22 cellular contexts compared by ENCODE assay signal in genomic region chr15:92106691-92107090, GRCh38.
DNase-seq lines count a peak whose midpoint lies in the region; FAIRE-seq lines count a peak whose summit lies in the region.
"Had no signal": no experiment of that assay in that cellular context is flagged by ENCODE, and none has a peak within 500 bp of the region (broad histone marks: within the 10 kb centered on the region; RNA-seq: fewer than 3 reads in every experiment).

No MANE protein-coding gene starts in this region.

- peak; percentile 13 for FAIRE-seq in urothelium cell line (lab: Jason Lieb, UNC)
- FAIRE-seq: A549, D721Med, GM12878, GM12892, GM18507, GM19239 had no signal

- no peak overlapping the region for H3K9ac ChIP-seq in neuronal stem cell (ENCODE audit: low read depth, low read length, poor library complexity)
- H3K9ac ChIP-seq: BLaER1 treated with 17β-estradiol and CSF1 and Interleukin-3, amounts not matched to agents 10 nM and 100 nM had no signal

- H2BK12ac ChIP-seq in neuronal stem cell (ENCODE audit: low read length), result no peak overlapping the region

- H2AK5ac ChIP-seq in neuronal stem cell (ENCODE audit: low read depth, low read length), result no peak overlapping the region

- peak overlapping the region; percentile 85 for H3K14ac ChIP-seq in neuronal stem cell (ENCODE audit: low read length)

- no peak overlapping the region for H3K4me3 ChIP-seq in neuronal stem cell (ENCODE audit: low read length in 2 of 2)
- H3K4me3 ChIP-seq: A549; BLaER1 treated with 17β-estradiol and CSF1 and Interleukin-3, amounts not matched to agents 10 nM and 100 nM; GM12878 had no signal

- peaks cover 0 to 14% of the 10 kb centered on the region in 2 donors for H3K4me1 ChIP-seq in neuronal stem cell (ENCODE audit: control insufficient read depth in 2 of 2, insufficient read depth in 1 of 2, low read depth in 1 of 2, low read length in 2 of 2)
- H3K4me1 ChIP-seq: A549, Caco-2 had no signal

- no peak overlapping the region for H3K27ac ChIP-seq in neuronal stem cell (replicated peaks; ENCODE audit: low read length)
- H3K27ac ChIP-seq: 22Rv1; A549; BLaER1 treated with 17β-estradiol and CSF1 and Interleukin-3, amounts not matched to agents 10 nM and 100 nM; C4-2B had no signal

- no peak overlapping the region for H2BK15ac ChIP-seq in neuronal stem cell (ENCODE audit: low read length)

- DNase-seq in NCI-H82 (lab: John Stamatoyannopoulos, UW), result peak; percentile 7
- DNase-seq in NCI-H82 treated with DMSO at 0.1 percent for 48 hours (lab: John Stamatoyannopoulos, UW; ENCODE audit: unreplicated experiment), result no peak
- no peak for DNase-seq in neuronal stem cell (ENCODE audit: low spot score)
- DNase-seq in urothelium cell line (ENCODE audit: low spot score), result no peak
- no peak for DNase-seq in NCI-H524 treated with DMSO at 0.1 percent for 48 hours (lab: John Stamatoyannopoulos, UW)
- DNase-seq in stimulated activated CD4-positive, alpha-beta T cell treated with anti-CD3 and anti-CD28 coated beads, Interleukin-2, amount 100 ng/mL, for 48 hours, result no peak
- DNase-seq: AML-193; Caco-2; Calu3; CD4-positive, alpha-beta T cell; CD8-positive, alpha-beta T cell; DMS79 treated with DMSO at 0.1 percent for 48 hours; GDM1 had no signal

- H3K9me3 ChIP-seq in neuronal stem cell (replicated peaks in 1 of 2; ENCODE audit: control insufficient read depth in 2 of 2, insufficient read depth in 1 of 2, low read depth in 1 of 2, low read length in 2 of 2), result no peaks in the 10 kb centered on the region
- H3K9me3 ChIP-seq: A549; BLaER1 treated with 17β-estradiol and CSF1 and Interleukin-3, amounts not matched to agents 10 nM and 100 nM; Caco-2 had no signal

- H3K18ac ChIP-seq in neuronal stem cell (ENCODE audit: low read length), result no peak overlapping the region

- H3K36me3 ChIP-seq in neuronal stem cell (replicated peaks in 1 of 2; ENCODE audit: control insufficient read depth in 2 of 2, insufficient read depth in 2 of 2, low read length in 2 of 2), result no peaks in the 10 kb centered on the region

- no peak overlapping the region for H3K4ac ChIP-seq in neuronal stem cell (ENCODE audit: low read length)

- no peak overlapping the region for H2BK120ac ChIP-seq in neuronal stem cell (ENCODE audit: low read depth, low read length)

- no peak overlapping the region for H3K23ac ChIP-seq in neuronal stem cell (ENCODE audit: low read depth, low read length, poor library complexity)

- no peak overlapping the region for H2BK5ac ChIP-seq in neuronal stem cell (ENCODE audit: low read length)

- no peak overlapping the region for H4K8ac ChIP-seq in neuronal stem cell (ENCODE audit: low read depth, low read length)

- H3K79me1 ChIP-seq in neuronal stem cell (ENCODE audit: low read depth, low read length), result no peaks in the 10 kb centered on the region

- H3K4me2 ChIP-seq in neuronal stem cell (ENCODE audit: insufficient read depth, low read length, poor library complexity, severe bottlenecking), result no peak overlapping the region
- H3K4me2 ChIP-seq: A549; BLaER1 treated with 17β-estradiol and CSF1 and Interleukin-3, amounts not matched to agents 10 nM and 100 nM had no signal

- no peak overlapping the region for H4K91ac ChIP-seq in neuronal stem cell (ENCODE audit: low read depth, low read length, poor library complexity)

- no peak overlapping the region for H2AFZ ChIP-seq in neuronal stem cell (ENCODE audit: low read length)

- WGBS in neuronal stem cell (ENCODE audit: extremely low coverage in 2 of 2, insufficient read length in 2 of 2, insufficient replicate concordance in 1 of 2), 2 donors, result no CpG with 5 or more reads among the region's 7 CpGs

- peaks cover 0 to 15% (median 0%) of the 10 kb centered on the region in 3 experiments for H3K27me3 ChIP-seq in neuronal stem cell (ENCODE audit: control insufficient read depth in 3 of 3, insufficient read depth in 3 of 3, low read depth in 1 of 3, low read length in 3 of 3)
- H3K27me3 ChIP-seq: BLaER1 treated with 17β-estradiol and CSF1 and Interleukin-3, amounts not matched to agents 10 nM and 100 nM had no signal
